Comparison of ENCODE assay signal across 8 cellular contexts in genomic region chr14:63174760-63175191, GRCh38. TPM values are rescaled to one million over a fixed set of nuclear protein-coding genes. Genes with fewer than 3 reads are reported as not detected.
DNase-seq lines count a peak whose midpoint lies in the region; ATAC-seq, FAIRE-seq and TF ChIP-seq lines count a peak whose summit lies in the region.

No MANE protein-coding gene starts in this region.

- H3K27ac ChIP-seq in suprapubic skin: no peak overlapping the region

- POLR2A ChIA-PET in WTC11 (lab: Charles Lee): no interaction called here

- H3K36me3 ChIP-seq in suprapubic skin: no peaks in the 10 kb centered on the region

- H3K9me3 Mint-ChIP-seq in WTC11: no peaks in the 10 kb centered on the region

- H3K9me3 ChIP-seq in suprapubic skin: no peaks in the 10 kb centered on the region

- no peak for FAIRE-seq in H54 (lab: Jason Lieb, UNC)

- no peak for TF ChIP-seq EP300 in suprapubic skin (IDR thresholded peaks at IDR 0.05)

- H3K27me3 Mint-ChIP-seq in WTC11 (ENCODE audit: low read depth): no peaks in the 10 kb centered on the region

- no peak overlapping the region for H3K4me3 ChIP-seq in GM12865 (ENCODE audit: low read depth, low read length)
- H3K4me3 ChIP-seq in suprapubic skin: no peak overlapping the region

- TF ChIP-seq CTCF in GM12865 (IDR thresholded peaks at IDR 0.05; ENCODE audit: insufficient read depth, low read depth, low read length, missing control alignments) (peak; percentile 49), WTC11 (IDR thresholded peaks at IDR 0.05) (peak; percentile 31), suprapubic skin (IDR thresholded peaks at IDR 0.05) (peak; percentile 13 to 41)

- CTCF ChIA-PET in WTC11 (lab: Charles Lee): interaction anchor here (0.5 to 2.3 kb wide), 14 partner anchors 30 to 1006 kb away, joined by 3 to 22 read pairs (median 4); partner anchors contain the start of gene RHOJ

- H3K4me1 Mint-ChIP-seq in WTC11: no peaks in the 10 kb centered on the region

- no peaks in the 10 kb centered on the region for H3K27me3 ChIP-seq in suprapubic skin

- H3K4me3 Mint-ChIP-seq in WTC11: no peak overlapping the region

- 32% methylated on average over 2 of the region's 2 CpGs for WGBS in suprapubic skin

- H3K36me3 Mint-ChIP-seq in WTC11: no peaks in the 10 kb centered on the region

- DNase-seq in GM12865 (ENCODE audit: low read depth): peak; percentile 29
- DNase-seq in NCI-H146 treated with DMSO at 0.1 percent for 48 hours (lab: John Stamatoyannopoulos, UW; ENCODE audit: unreplicated experiment): peak; percentile 50
- DNase-seq in WTC11 (ENCODE audit: low spot score): peak; percentile 13
- peak; percentile 67 for DNase-seq in hepatic stellate cell (ENCODE audit: low spot score)
- DNase-seq in suprapubic skin (ENCODE audit: low spot score in 2 of 2): no peak
- no peak for DNase-seq in activated T-cell treated with anti-CD3 and anti-CD28 coated beads, Interleukin-2, amount 50 U/mL, for 1 hour
- DNase-seq in H54 (ENCODE audit: insufficient read length, low spot score): no peak

- no peak overlapping the region for H3K27ac Mint-ChIP-seq in WTC11

- no peak for TF ChIP-seq POLR2A in suprapubic skin (IDR thresholded peaks at IDR 0.05)
- no peak for TF ChIP-seq POLR2A in H54 (IDR thresholded peaks at IDR 0.05; ENCODE audit: low read depth, low read length)

- H3K4me1 ChIP-seq in suprapubic skin: peaks cover 22% of the 10 kb centered on the region

- peak; percentile 91 for ATAC-seq in WTC11
- no peak for ATAC-seq in GM21360 (IDR thresholded peaks at IDR 0.05; ENCODE audit: unreplicated experiment)

TF ChIP-seq in WTC11, 78 proteins besides CTCF, POLR2A, EP300 and RAD21:
- peak; percentile 85 for TF ChIP-seq PRDM15 (CRISPR knock-in tag; IDR thresholded peaks at IDR 0.05)
- no peak for TF ChIP-seq CREB1 (CRISPR knock-in tag; IDR thresholded peaks at IDR 0.05)
- TF ChIP-seq CBFB (CRISPR knock-in tag; IDR thresholded peaks at IDR 0.05; ENCODE audit: low read depth): no peak

RNA-seq across cellular contexts. Expression of gene RHOJ, which starts 29.5 kb away (rescaled TPM):
- 0.13 TPM in 1 of 3 replicates, not detected in the others for total RNA-seq in WTC11 (2021)
- 1 to 10 TPM; 1.2 to 4.4 (median 2.5) TPM for total RNA-seq in suprapubic skin

Comparison
In these comparisons a context has a peak if more than half of its experiments do, and no peak if none do; other contexts are left out.
1. DNase-seq: peak in GM12865 (single experiment), NCI-H146 treated with DMSO at 0.1 percent for 48 hours (single experiment), WTC11 (single experiment) and hepatic stellate cell (single experiment); none in suprapubic skin (0 of 2), activated T-cell treated with anti-CD3 and anti-CD28 coated beads, Interleukin-2, amount 50 U/mL, for 1 hour (single experiment) and H54 (single experiment).
2. Peak in every context shown above with its lines, with median percentiles within 50 percentile points of each other: CTCF ChIP-seq.